ENCODE assay signal across 8 cellular contexts in the genomic region with DNA sequence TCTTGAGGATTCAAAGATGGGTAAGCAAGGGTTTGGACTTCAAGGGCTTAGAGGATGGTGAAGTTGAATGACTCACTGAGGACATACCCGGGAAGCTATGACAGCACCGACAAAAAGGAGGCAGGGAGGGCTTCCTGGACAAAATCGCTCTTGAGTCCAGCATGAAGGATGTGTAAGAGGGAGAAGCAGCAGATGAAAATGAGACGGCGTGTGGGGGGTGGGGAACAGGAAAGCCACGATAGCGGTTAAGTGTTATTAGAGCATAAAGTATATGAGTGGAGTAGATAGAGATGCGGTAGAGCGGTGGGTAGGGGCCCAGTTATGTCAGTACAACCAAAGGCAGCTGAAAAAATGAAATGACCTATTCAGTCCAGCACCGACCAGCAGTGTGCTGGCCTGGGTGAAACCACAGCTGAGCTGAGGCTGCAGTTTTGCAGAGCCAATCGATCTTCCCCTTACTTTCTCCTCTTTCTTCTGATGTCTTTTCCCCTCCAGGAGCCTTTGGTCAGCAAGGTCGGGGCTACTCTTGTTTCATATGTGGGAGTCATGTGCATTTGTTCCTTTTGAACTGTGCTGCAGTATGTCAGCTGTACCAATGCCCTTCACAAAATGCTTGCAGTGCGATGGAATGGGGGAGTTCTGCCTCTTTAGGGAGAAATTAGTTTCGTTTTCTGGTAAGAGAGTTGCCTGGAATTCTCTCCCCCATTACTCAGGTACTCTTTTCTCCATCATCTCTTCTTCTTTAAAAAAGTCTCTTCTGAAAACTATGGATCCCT. TPM values are rescaled to one million over a fixed set of nuclear protein-coding genes. Genes with fewer than 3 reads are reported as not detected.
A peak's percentile ranks its signal among the peaks of the same experiment; 100 is the strongest.
DNase-seq lines count a peak whose midpoint lies in the region; ATAC-seq and TF ChIP-seq lines count a peak whose summit lies in the region.

No MANE protein-coding gene starts in this region.

- no peak for DNase-seq in heart right ventricle
- no peak for DNase-seq in Right ventricle myocardium superior
- peak; percentile 41 for DNase-seq in activated CD4-positive, alpha-beta memory T cell treated with anti-CD3 and anti-CD28 coated beads for 36 hours
- DNase-seq in mesendoderm = peak; percentile 9
- DNase-seq in uterus = peak; percentile 17 to 24
- DNase-seq in prostate gland (ENCODE audit: low spot score) = no peak
- no peak for DNase-seq in activated gamma-delta T cell treated with Interleukin-2 at 50 U/mL for 16 hours
- DNase-seq in DMS 273 treated with DMSO at 0.1 percent for 48 hours (lab: John Stamatoyannopoulos, UW) = no peak

- no peaks in the 10 kb centered on the region for H3K27me3 ChIP-seq in heart right ventricle
- H3K27me3 ChIP-seq in mesendoderm (ENCODE audit: insufficient read depth, low read length, poor library complexity) = no peaks in the 10 kb centered on the region
- H3K27me3 ChIP-seq in uterus = no peaks in the 10 kb centered on the region
- no peaks in the 10 kb centered on the region for H3K27me3 ChIP-seq in prostate gland (replicated peaks; ENCODE audit: insufficient read depth)

- no peaks in the 10 kb centered on the region for H3K27me3 Mint-ChIP-seq in activated CD4-positive, alpha-beta memory T cell treated with anti-CD3 and anti-CD28 coated beads for 36 hours

- H3K4me1 ChIP-seq in heart right ventricle (peaks cover 0 to 40% (median 17%) of the 10 kb centered on the region in 9 donors), mesendoderm (ENCODE audit: control insufficient read depth, low read depth, low read length) (peaks cover 2% of the 10 kb centered on the region), uterus (peaks cover 0 to 5% of the 10 kb centered on the region in 2 donors), prostate gland (replicated peaks) (no peaks in the 10 kb centered on the region)

- peaks cover 18% of the 10 kb centered on the region for H3K36me3 Mint-ChIP-seq in activated CD4-positive, alpha-beta memory T cell treated with anti-CD3 and anti-CD28 coated beads for 36 hours

- H3K23ac ChIP-seq in mesendoderm (ENCODE audit: low read length) = no peak overlapping the region

- intact Hi-C loops in heart right ventricle (cut with DNase I) (no loop called here), Right ventricle myocardium superior (cut with DNase I) (no loop called here), uterus (cut with DNase I; ENCODE audit: low total_unique reads) (no loop called here), prostate gland (cut with DNase I) (no loop called here)
- intact Hi-C loops in activated CD4-positive, alpha-beta memory T cell treated with anti-CD3 and anti-CD28 coated beads for 36 hours (cut with micrococcal nuclease) = loop anchor here (1.0 kb wide), 1 partner anchor 9 kb away; no protein-coding TSS in a partner anchor

- H3K56ac ChIP-seq in mesendoderm (ENCODE audit: low read length) = no peak overlapping the region

- H3K79me2 ChIP-seq in mesendoderm (ENCODE audit: control insufficient read depth, insufficient read depth, low read length) = peaks cover 10% of the 10 kb centered on the region

- CTCF ChIA-PET in activated CD4-positive, alpha-beta memory T cell treated with anti-CD3 and anti-CD28 coated beads for 36 hours (lab: Charles Lee) = no interaction called here

- no peak overlapping the region for H3K4me2 ChIP-seq in mesendoderm (ENCODE audit: low read length)

- no peak overlapping the region for H3K9ac ChIP-seq in mesendoderm (ENCODE audit: low read length)

- peaks cover 2% of the 10 kb centered on the region for H3K79me1 ChIP-seq in mesendoderm (ENCODE audit: low read length)

- H3K27ac ChIP-seq in heart right ventricle (peak overlapping the region in 1 of 10 donors; percentile 4), mesendoderm (ENCODE audit: low read depth, low read length) (no peak overlapping the region), uterus (peak overlapping the region; percentile 84 to 92), prostate gland (no peak overlapping the region)

- H3K4ac ChIP-seq in mesendoderm (ENCODE audit: low read depth, low read length) = no peak overlapping the region

- H3K36me3 ChIP-seq in heart right ventricle = peaks cover 0 to 7% (median 0%) of the 10 kb centered on the region in 9 donors
- H3K36me3 ChIP-seq in mesendoderm (ENCODE audit: control insufficient read depth, insufficient read depth, low read length) = no peaks in the 10 kb centered on the region
- no peaks in the 10 kb centered on the region for H3K36me3 ChIP-seq in uterus
- H3K36me3 ChIP-seq in prostate gland = no peaks in the 10 kb centered on the region

- H2BK5ac ChIP-seq in mesendoderm (ENCODE audit: low read length) = no peak overlapping the region

- no peak overlapping the region for H3K4me3 Mint-ChIP-seq in activated CD4-positive, alpha-beta memory T cell treated with anti-CD3 and anti-CD28 coated beads for 36 hours

- H3K4me3 ChIP-seq in heart right ventricle (peak overlapping the region in 6 of 10 donors; percentile 7 to 33 (median 25)), mesendoderm (ENCODE audit: low read length) (no peak overlapping the region), uterus (peak overlapping the region in 1 of 2 donors; percentile 6), prostate gland (no peak overlapping the region)

- H2BK120ac ChIP-seq in mesendoderm (ENCODE audit: low read depth, low read length) = no peak overlapping the region

- ATAC-seq in heart right ventricle = peak in 2 of 8 donors; percentile 3 to 20
- no peak for ATAC-seq in Right ventricle myocardium superior (ENCODE audit: poor library complexity)

- H3K4me1 Mint-ChIP-seq in activated CD4-positive, alpha-beta memory T cell treated with anti-CD3 and anti-CD28 coated beads for 36 hours (ENCODE audit: low read depth) = peaks cover 45% of the 10 kb centered on the region

- no peak overlapping the region for H3K27ac Mint-ChIP-seq in activated CD4-positive, alpha-beta memory T cell treated with anti-CD3 and anti-CD28 coated beads for 36 hours

- H2BK15ac ChIP-seq in mesendoderm (replicated peaks; ENCODE audit: low read depth) = no peak overlapping the region

- H3K9me3 Mint-ChIP-seq in activated CD4-positive, alpha-beta memory T cell treated with anti-CD3 and anti-CD28 coated beads for 36 hours = no peaks in the 10 kb centered on the region

- 56 to 69% methylated on average over 14 of the region's 14 CpGs for WGBS in heart right ventricle, 2 donors
- WGBS in mesendoderm (ENCODE audit: extremely low coverage, insufficient coverage, low lambda C conversion rate) = 100% methylated on average over 4 of the region's 14 CpGs
- 77% methylated on average over 14 of the region's 14 CpGs for WGBS in prostate gland

- TF ChIP-seq CTCF in heart right ventricle (IDR thresholded peaks at IDR 0.05) = no peak
- no peak for TF ChIP-seq CTCF in uterus (IDR thresholded peaks at IDR 0.05)
- no peak for TF ChIP-seq CTCF in prostate gland (IDR thresholded peaks at IDR 0.05)

- no peak overlapping the region for H4K8ac ChIP-seq in mesendoderm (ENCODE audit: low read depth, low read length)

- no peak overlapping the region for H2AK5ac ChIP-seq in mesendoderm (ENCODE audit: low read length)

- H3K9me3 ChIP-seq in heart right ventricle = peaks cover 0 to 5% (median 0%) of the 10 kb centered on the region in 11 donors
- no peaks in the 10 kb centered on the region for H3K9me3 ChIP-seq in uterus
- H3K9me3 ChIP-seq in prostate gland = no peaks in the 10 kb centered on the region

- POLR2A ChIA-PET in activated CD4-positive, alpha-beta memory T cell treated with anti-CD3 and anti-CD28 coated beads for 36 hours (lab: Charles Lee) = no interaction called here

- no peak overlapping the region for H4K5ac ChIP-seq in mesendoderm (ENCODE audit: low read length)

- no peak overlapping the region for H3K18ac ChIP-seq in mesendoderm (ENCODE audit: low read length)

- TF ChIP-seq POLR2A in uterus (IDR thresholded peaks at IDR 0.05) (no peak), prostate gland (IDR thresholded peaks at IDR 0.05) (no peak)

RNA-seq across cellular contexts. Expression of gene THUMPD2, which starts 2.0 kb away (rescaled TPM):
- total RNA-seq in heart right ventricle (1 to 10 TPM; 4.3 to 7.8 (median 5.7) TPM), Right ventricle myocardium superior (5.7 TPM), uterus (10 to 100 TPM in 2 of 4 donors, 1 to 10 TPM in 2; 3.8 to 25.1 (median 15.8) TPM), prostate gland (10 to 100 TPM; 16.7 to 17.0 TPM)
- 10 to 100 TPM in 1 of 2 donors, 1 to 10 TPM in 1; 5.1 to 10.4 TPM for polyA plus RNA-seq in heart right ventricle
- total RNA-seq in activated CD4-positive, alpha-beta memory T cell treated with anti-CD3 and anti-CD28 coated beads for 36 hours = 10 to 100 TPM; 10.6 to 11.5 TPM
- polyA plus RNA-seq in mesendoderm (2013, experiment 1 of 2) = 13.5 TPM
- 13.2 TPM for polyA plus RNA-seq in mesendoderm (2013, experiment 2 of 2)

Comparison
In these comparisons a context has a peak if more than half of its experiments do, and no peak if none do; other contexts are left out.
1. DNase-seq: peak in activated CD4-positive, alpha-beta memory T cell treated with anti-CD3 and anti-CD28 coated beads for 36 hours (single experiment), mesendoderm (single experiment) and uterus (2 of 2); none in heart right ventricle (0 of 2), Right ventricle myocardium superior (single experiment), prostate gland (single experiment), activated gamma-delta T cell treated with Interleukin-2 at 50 U/mL for 16 hours (single experiment) and DMS 273 treated with DMSO at 0.1 percent for 48 hours (single experiment).
2. H3K27ac ChIP-seq: peak in uterus (2 of 2); none in mesendoderm (single experiment) and prostate gland (0 of 2).
3. H3K4me3 ChIP-seq: peak in heart right ventricle (6 of 10); none in mesendoderm (single experiment) and prostate gland (0 of 2).